23 cellular contexts compared by ENCODE assay signal in genomic region chr6:137490961-137491360, GRCh38. TPM values are rescaled to one million over a fixed set of nuclear protein-coding genes. Genes with fewer than 3 reads are reported as not detected.
DNase-seq lines count a peak whose midpoint lies in the region; ATAC-seq and TF ChIP-seq lines count a peak whose summit lies in the region.
"Had no signal": no experiment of that assay in that cellular context is flagged by ENCODE, and none has a peak within 500 bp of the region (broad histone marks: within the 10 kb centered on the region; RNA-seq: fewer than 3 reads in every experiment).

No MANE protein-coding gene starts in this region.

- H3K27me3 Mint-ChIP-seq in H9 (ENCODE audit: low read depth) (peaks cover 100% of the 10 kb centered on the region), glutamatergic neuron (ENCODE audit: unreplicated experiment) (peaks cover 50% of the 10 kb centered on the region), T-cell (peaks cover 85 to 93% of the 10 kb centered on the region in 2 donors)

- H4K5ac ChIP-seq in H9 (ENCODE audit: insufficient read length, low read depth, low read length) = no peak overlapping the region

- H3K4me1 ChIP-seq in H9 (ENCODE audit: insufficient read depth, low read length) = no peaks in the 10 kb centered on the region; the same call in 1 of the 2 replicates
- H3K4me1 ChIP-seq: BLaER1, HAP-1 had no signal

- H4K8ac ChIP-seq in H9 (replicated peaks; ENCODE audit: insufficient read length, low read depth, low read length) = no peak overlapping the region

- H3T11ph ChIP-seq in H9 (ENCODE audit: low read length) = no peak overlapping the region

- H3K4ac ChIP-seq in H9 (ENCODE audit: low read depth, low read length) = no peak overlapping the region

- no peaks in the 10 kb centered on the region for H3K9me3 ChIP-seq in H9 (ENCODE audit: control insufficient read depth, low read depth, low read length)
- H3K9me3 ChIP-seq: HAP-1 had no signal

- H3K4me3 Mint-ChIP-seq in H9 (peak overlapping the region in 1 of 2 experiments; percentile 43; a peak in 3 of 5 replicates), glutamatergic neuron (ENCODE audit: unreplicated experiment) (peak overlapping the region; percentile 91), T-cell (peak overlapping the region in 1 of 3 donors; percentile 70)

- peaks cover 2% of the 10 kb centered on the region for H4K20me1 ChIP-seq in H9 (ENCODE audit: control insufficient read depth, insufficient read depth, insufficient read length)
- H4K20me1 ChIP-seq: BLaER1 had no signal

- H2BK15ac ChIP-seq in H9 (ENCODE audit: low read depth, low read length) = no peak overlapping the region

- H3K9me3 Mint-ChIP-seq in H9 (no peaks in the 10 kb centered on the region; a peak in 2 of 5 replicates), glutamatergic neuron (ENCODE audit: unreplicated experiment) (peaks cover 48% of the 10 kb centered on the region), T-cell (no peaks in the 10 kb centered on the region)

- H3K27me3 ChIP-seq in H9 (ENCODE audit: insufficient read depth, low read length) = peaks cover 85% of the 10 kb centered on the region

- H2BK5ac ChIP-seq in H9 (ENCODE audit: insufficient read length, low read length) = no peak overlapping the region

- no peak overlapping the region for H2BK120ac ChIP-seq in H9 (ENCODE audit: low read depth, low read length, poor library complexity, severe bottlenecking)

- H3K14ac ChIP-seq in H9 (ENCODE audit: insufficient read depth, low read length) = no peak overlapping the region

- H3K4me1 Mint-ChIP-seq in H9 (peaks cover 76 to 81% of the 10 kb centered on the region in 2 experiments), glutamatergic neuron (ENCODE audit: low read depth, unreplicated experiment) (peaks cover 34% of the 10 kb centered on the region), T-cell (peaks cover 53 to 63% (median 59%) of the 10 kb centered on the region in 3 donors)

- no peaks in the 10 kb centered on the region for H3K79me2 ChIP-seq in H9 (ENCODE audit: insufficient read depth, low read length)

- CTCF ChIA-PET in T-cell (lab: Charles Lee) = no interaction called here

- H3K4me2 ChIP-seq in H9 (ENCODE audit: insufficient read depth, insufficient read length, low read length) = no peak overlapping the region
- H3K4me2 ChIP-seq: BLaER1 had no signal

- no peak overlapping the region for H3K18ac ChIP-seq in H9 (ENCODE audit: insufficient read length, low read depth, low read length)

- H3K23ac ChIP-seq in H9 (ENCODE audit: insufficient read length, low read depth, low read length) = no peak overlapping the region

- no peak overlapping the region for H2BK20ac ChIP-seq in H9 (ENCODE audit: low read depth, low read length, poor library complexity, severe bottlenecking)

- H3K27ac ChIP-seq in H9 (ENCODE audit: insufficient read length, low read depth, low read length) = no peak overlapping the region
- H3K27ac ChIP-seq: BLaER1, HL-60 had no signal

- no CpG with 5 or more reads among the region's 4 CpGs for WGBS in H9 (ENCODE audit: extremely low coverage, insufficient read length, low lambda C conversion rate)

- H2AK5ac ChIP-seq in H9 (ENCODE audit: insufficient read length, low read length) = no peak overlapping the region

- DNase-seq in ELF-1 (ENCODE audit: low read depth, low spot score) (peak; percentile 20), H9 (peak; percentile 51), glutamatergic neuron (no peak), retina (peak; percentile 28), T-helper 9 cell (no peak), T-cell (no peak), HPDE6-E6E7 (ENCODE audit: extremely low spot score) (no peak)
- DNase-seq: CD8-positive, alpha-beta memory T cell; DMS53; EL; MM.1S; NCI-H1092 treated with DMSO at 0.1 percent for 48 hours; NCI-H146; NCI-H2081 treated with DMSO at 0.1 percent for 48 hours; NCI-H446 treated with DMSO at 0.1 percent for 48 hours; NCI-H69 had no signal

- H3K27ac Mint-ChIP-seq in H9 (no peak overlapping the region), glutamatergic neuron (ENCODE audit: unreplicated experiment) (peak overlapping the region; percentile 99), T-cell (no peak overlapping the region)

- no peak overlapping the region for H2AFZ ChIP-seq in H9 (ENCODE audit: low read length)

- H4K91ac ChIP-seq in H9 (ENCODE audit: insufficient read length, low read depth, low read length) = no peak overlapping the region

- TF ChIP-seq CTCF in H9 (conservative IDR thresholded peaks at IDR 0.05) (no peak), glutamatergic neuron (IDR thresholded peaks at IDR 0.05; ENCODE audit: partially characterized antibody, unreplicated experiment) (no peak)

- no peaks in the 10 kb centered on the region; a peak in 1 of 7 replicates for H3K36me3 Mint-ChIP-seq in H9 (ENCODE audit: insufficient read depth in 1 of 3, low read depth in 3 of 3)
- H3K36me3 Mint-ChIP-seq in glutamatergic neuron (ENCODE audit: unreplicated experiment) = peaks cover 4% of the 10 kb centered on the region
- H3K36me3 Mint-ChIP-seq in T-cell = peaks cover 2% of the 10 kb centered on the region
- H3K36me3 Mint-ChIP-seq: CD8-positive, alpha-beta memory T cell had no signal

- peaks cover 36% of the 10 kb centered on the region for H3K23me2 ChIP-seq in H9 (ENCODE audit: insufficient read length, low read depth, low read length, poor library complexity, severe bottlenecking)

- ATAC-seq in T-cell (replicated peaks in 1 of 4) = no peak
- ATAC-seq: Right ventricle myocardium inferior had no signal

- POLR2A ChIA-PET in T-cell (lab: Charles Lee) = no interaction called here

- no peak overlapping the region for H3K9ac ChIP-seq in H9 (ENCODE audit: extremely low read depth, insufficient read length, low read length)
- H3K9ac ChIP-seq: BLaER1 had no signal

- H3K79me1 ChIP-seq in H9 (ENCODE audit: insufficient read depth, low read depth, low read length, poor library complexity, severe bottlenecking) = no peaks in the 10 kb centered on the region

- H2BK12ac ChIP-seq in H9 (ENCODE audit: insufficient read length, low read depth, low read length) = no peak overlapping the region

- H3K56ac ChIP-seq in H9 (ENCODE audit: insufficient read length, low read depth, low read length) = no peak overlapping the region

RNA-seq across cellular contexts. Expression of gene OLIG3, which starts 3.2 kb away (rescaled TPM):
- total RNA-seq in H9 (2021) (0.22 and 0.42 TPM in 2 replicates), glutamatergic neuron (ENCODE audit: unreplicated experiment) (75.1 TPM), T-cell (not detected)
- total RNA-seq: A673, LHCN-M2, Right ventricle myocardium inferior, SK-MEL-5 had no signal

Comparison
In these comparisons a context has a peak if more than half of its experiments do, and no peak if none do; other contexts are left out.
1. DNase-seq: peak in ELF-1 (single experiment), H9 (single experiment) and retina (single experiment); none in glutamatergic neuron (single experiment), T-helper 9 cell (single experiment), T-cell (0 of 34) and HPDE6-E6E7 (single experiment).
2. RNA of gene OLIG3, which starts 3.2 kb away (total RNA-seq): 75.1 TPM in glutamatergic neuron (single experiment); 0.22 to 0.42 TPM in H9 and not detected in T-cell; every median in the first group is over 10 times any median in the second.